9 cellular contexts compared by ENCODE assay signal in the genomic region with DNA sequence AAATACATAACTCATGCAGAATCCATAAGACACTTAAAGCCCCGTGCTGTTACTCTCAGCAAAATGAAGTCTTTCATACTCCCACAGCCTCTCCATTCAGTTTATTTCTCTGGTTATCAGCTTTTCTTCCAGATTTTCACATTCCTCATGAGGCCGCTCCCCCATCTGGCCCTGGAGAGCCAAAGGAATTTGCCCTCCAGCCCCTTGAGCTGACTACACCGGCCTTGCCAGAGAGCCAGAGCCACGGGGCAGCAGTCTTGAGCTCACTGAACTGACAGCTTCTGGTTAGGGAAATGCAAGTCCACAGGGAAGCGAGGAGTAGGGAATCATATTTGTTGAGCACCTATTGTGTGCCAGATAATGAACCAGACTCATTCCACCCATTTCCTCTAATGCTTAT.
DNase-seq lines count a peak whose midpoint lies in the region.
"Had no signal": no experiment of that assay in that cellular context is flagged by ENCODE, and none has a peak within 500 bp of the region (broad histone marks: within the 10 kb centered on the region; RNA-seq: fewer than 3 reads in every experiment).

No MANE protein-coding gene starts in this region.

- no peak overlapping the region for H3K4me3 ChIP-seq in iPS DF 6.9 (ENCODE audit: low read length)

- H3K27ac ChIP-seq in iPS DF 6.9 (ENCODE audit: low read length): no peak overlapping the region

- no peaks in the 10 kb centered on the region for H3K9me3 ChIP-seq in iPS DF 6.9 (ENCODE audit: control insufficient read depth, insufficient read depth, low read length)

- 0 out of 2 replicates have a peak, but pooled peaks cover 2% of the 10 kb centered on the region for H3K4me1 ChIP-seq in iPS DF 6.9 (ENCODE audit: control insufficient read depth, insufficient read depth, low read length)

- H3K27me3 ChIP-seq in iPS DF 6.9 (ENCODE audit: control insufficient read depth, insufficient read depth, low read length): no peaks in the 10 kb centered on the region

- DNase-seq in HCEC 1CT (peak; percentile 16), astrocyte of the hippocampus (ENCODE audit: low read depth, low spot score) (peak; percentile 87), iPS DF 6.9 (ENCODE audit: low read depth, low spot score) (peak; percentile 5), smooth muscle cell of the brain vasculature (ENCODE audit: low read depth, low spot score) (peak; percentile 26), SW 1271 (lab: John Stamatoyannopoulos, UW) (no peak), NCI-H1694 treated with DMSO at 0.1 percent for 48 hours (lab: John Stamatoyannopoulos, UW) (no peak)
- DNase-seq in activated naive CD4-positive, alpha-beta T cell treated with Interleukin-2 at 50 U/mL for 16 hours: no peak
- DNase-seq: activated effector memory CD4-positive, alpha-beta T cell treated with anti-CD3 and anti-CD28 coated beads, Interleukin-2, amount 50 U/mL, for 16 hours; NK-92 treated with Interleukin-12 subunit alpha and Interleukin-12 subunit beta, amount 100 ng/mL, for 24 hours had no signal

- no CpG with 5 or more reads among the region's 5 CpGs for whole genome bisulfite sequencing in iPS DF 6.9 (ENCODE audit: insufficient coverage, insufficient read length)

- H3K36me3 ChIP-seq in iPS DF 6.9 (ENCODE audit: control insufficient read depth, insufficient read depth, low read length): no peaks in the 10 kb centered on the region

Comparison
In these comparisons a context has a peak if more than half of its experiments do, and no peak if none do; other contexts are left out.
1. DNase-seq: peak in HCEC 1CT (single experiment), astrocyte of the hippocampus (single experiment), iPS DF 6.9 (single experiment) and smooth muscle cell of the brain vasculature (single experiment); none in activated naive CD4-positive, alpha-beta T cell treated with Interleukin-2 at 50 U/mL for 16 hours (single experiment), SW 1271 (0 of 2) and NCI-H1694 treated with DMSO at 0.1 percent for 48 hours (single experiment).